7 cellular contexts compared by ENCODE assay signal in the genomic region with DNA sequence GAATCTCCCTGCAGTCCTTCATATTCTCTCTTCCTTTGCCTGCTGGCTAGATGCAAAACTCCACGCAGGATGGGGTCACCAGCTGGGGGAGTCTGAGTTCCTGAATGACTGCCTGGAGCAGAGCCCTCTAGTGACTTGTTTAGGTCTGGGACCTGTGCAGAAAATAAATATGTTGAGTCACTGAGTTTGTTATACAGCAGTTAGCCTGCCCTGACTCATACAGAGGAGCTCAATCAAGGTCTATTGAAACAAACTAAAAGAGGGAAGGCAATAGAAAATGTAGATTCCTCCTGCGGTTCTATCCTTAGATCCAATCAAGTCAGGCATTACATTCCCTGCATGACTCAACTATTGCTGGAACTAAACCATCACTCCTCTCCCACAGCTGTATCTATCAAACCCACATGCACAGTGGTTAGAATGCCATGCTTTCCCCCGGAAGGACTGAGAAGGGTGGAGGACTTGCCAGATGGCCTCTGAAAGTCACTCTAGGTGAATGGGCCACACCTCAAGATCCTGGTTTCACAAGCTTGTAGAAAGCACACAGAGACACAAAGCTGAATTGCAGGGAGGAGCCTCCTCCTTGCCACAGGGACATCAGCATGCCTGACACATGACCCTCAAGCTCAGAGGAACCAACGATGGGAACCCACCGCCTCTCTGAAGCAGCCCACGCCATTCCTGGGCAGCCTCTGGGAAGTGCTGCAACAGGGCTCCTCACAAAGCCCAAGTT.
A peak's percentile ranks its signal among the peaks of the same experiment; 100 is the strongest.
DNase-seq lines count a peak whose midpoint lies in the region; ATAC-seq and TF ChIP-seq lines count a peak whose summit lies in the region.

No MANE protein-coding gene starts in this region.

- no peaks in the 10 kb centered on the region for H3K27me3 ChIP-seq in MM.1S (replicated peaks; ENCODE audit: insufficient read depth, low read length)
- H3K27me3 ChIP-seq in brain microvascular endothelial cell (replicated peaks), result no peaks in the 10 kb centered on the region
- H3K27me3 ChIP-seq in psoas muscle (ENCODE audit: insufficient read depth in 3 of 3, low read length in 2 of 3), result no peaks in the 10 kb centered on the region

- peak; percentile 48 for TF ChIP-seq CTCF in GM12873 (IDR thresholded peaks at IDR 0.05; ENCODE audit: insufficient read depth, low read depth, low read length, missing control alignments)
- peak; percentile 43 for TF ChIP-seq CTCF in MM.1S (IDR thresholded peaks at IDR 0.05; ENCODE audit: low read length)
- peak; percentile 77 for TF ChIP-seq CTCF in brain microvascular endothelial cell (IDR thresholded peaks at IDR 0.05; ENCODE audit: low read depth, low read length, missing control alignments)
- TF ChIP-seq CTCF in psoas muscle (IDR thresholded peaks at IDR 0.05), result peak; percentile 20

- 75 to 83% (median 77%) methylated on average over 6 of the region's 6 CpGs for WGBS in psoas muscle, 3 donors

- H3K4me1 ChIP-seq in MM.1S (ENCODE audit: low read length), result peaks cover 31% of the 10 kb centered on the region
- H3K4me1 ChIP-seq in psoas muscle, result peaks cover 60% of the 10 kb centered on the region

- in situ Hi-C loops in brain microvascular endothelial cell (cut with HindIII; ENCODE audit: low pct_ligation_motif_present, low sequenced_read_pairs), result no loop called here

- no peaks in the 10 kb centered on the region for H3K36me3 ChIP-seq in MM.1S (replicated peaks; ENCODE audit: insufficient read depth, low read length)
- no peaks in the 10 kb centered on the region for H3K36me3 ChIP-seq in brain microvascular endothelial cell (replicated peaks)
- no peaks in the 10 kb centered on the region for H3K36me3 ChIP-seq in psoas muscle (ENCODE audit: insufficient read depth in 1 of 2, low read depth in 1 of 2)

- peaks cover 16% of the 10 kb centered on the region for H3F3A ChIP-seq in MM.1S (ENCODE audit: insufficient read depth, low read length)

- ATAC-seq in psoas muscle, result peak in 3 of 4 donors; percentile 52 to 55 (median 53)

- H3K79me2 ChIP-seq in MM.1S (ENCODE audit: low read length), result no peaks in the 10 kb centered on the region

- H3K9me3 ChIP-seq in MM.1S (replicated peaks; ENCODE audit: insufficient read depth, low read length) (no peaks in the 10 kb centered on the region), psoas muscle (no peaks in the 10 kb centered on the region)

- H4K20me1 ChIP-seq in MM.1S (ENCODE audit: insufficient read depth, low read length), result no peaks in the 10 kb centered on the region

- H2AFZ ChIP-seq in MM.1S (ENCODE audit: low read length), result peak overlapping the region; percentile 14; the same call in 1 of the 2 replicates

- no peak overlapping the region for H3K9ac ChIP-seq in MM.1S (ENCODE audit: low read length)

- H3K4me3 ChIP-seq in MM.1S (ENCODE audit: low read length), result no peak overlapping the region
- H3K4me3 ChIP-seq in brain microvascular endothelial cell (ENCODE audit: low read depth, low read length), result no peak overlapping the region
- H3K4me3 ChIP-seq in psoas muscle, result no peak overlapping the region

- peak overlapping the region; percentile 60; the same call in 1 of the 2 replicates for H3K27ac ChIP-seq in MM.1S (ENCODE audit: low read length)
- no peak overlapping the region for H3K27ac ChIP-seq in brain microvascular endothelial cell
- peak overlapping the region; percentile 15 for H3K27ac ChIP-seq in psoas muscle

- intact Hi-C loops in psoas muscle (cut with DNase I), result no loop called here

- no peaks in the 10 kb centered on the region for H3K9me2 ChIP-seq in MM.1S (replicated peaks; ENCODE audit: insufficient read depth, low read length)

- peak overlapping the region; percentile 26; the same call in 1 of the 2 replicates for H3K4me2 ChIP-seq in MM.1S (ENCODE audit: low read depth, low read length)

- peak; percentile 80 for DNase-seq in MM.1S
- peak; percentile 18 for DNase-seq in brain microvascular endothelial cell
- DNase-seq in psoas muscle, result peak in 1 of 2 donors; percentile 34
- no peak for DNase-seq in stimulated activated CD4-positive, alpha-beta T cell treated with anti-CD3 and anti-CD28 coated beads, Interleukin-2, amount 100 ng/mL, for 24 hours
- DNase-seq in NCI-H2029 treated with DMSO at 0.1 percent for 48 hours (lab: John Stamatoyannopoulos, UW), result no peak
- no peak for DNase-seq in kidney glomerular epithelial cell (lab: John Stamatoyannopoulos, UW)

Comparison
In these comparisons a context has a peak if more than half of its experiments do, and no peak if none do; other contexts are left out.
1. CTCF ChIP-seq: peak in every context shown above with its lines; median percentile 77 in brain microvascular endothelial cell; 48 in GM12873; 43 in MM.1S; 20 in psoas muscle.
2. DNase-seq: peak in MM.1S (single experiment) and brain microvascular endothelial cell (single experiment); none in stimulated activated CD4-positive, alpha-beta T cell treated with anti-CD3 and anti-CD28 coated beads, Interleukin-2, amount 100 ng/mL, for 24 hours (0 of 2), NCI-H2029 treated with DMSO at 0.1 percent for 48 hours (single experiment) and kidney glomerular epithelial cell (single experiment).